1 cellular context compared by ENCODE assay signal in genomic region chrX:119574394-119575266, GRCh38.
A peak's percentile ranks its signal among the peaks of the same experiment; 100 is the strongest.
TF ChIP-seq lines count a peak whose summit lies in the region.

Gene UBE2A, plus strand, starts transcription at chrX:119574563. Its CDS starts 149 bp downstream, at chrX:119574712.

TF ChIP-seq in HEK293, 187 proteins besides CTCF, POLR2A, EP300 and RAD21 (continued from another document and continues in another):
- TF ChIP-seq ZBTB10 (tag by site-specific recombination; IDR thresholded peaks at IDR 0.05) (peak; percentile 91), ZNF157 (tag by site-specific recombination; IDR thresholded peaks at IDR 0.05) (no peak), ZNF518A (tag by site-specific recombination; conservative IDR thresholded peaks at IDR 0.05; ENCODE audit: low read depth) (no peak), ZNF140 (tag by site-specific recombination; IDR thresholded peaks at IDR 0.05) (no peak), ZNF398 (tag by site-specific recombination; IDR thresholded peaks at IDR 0.05) (no peak), SCRT2 (tag by site-specific recombination; IDR thresholded peaks at IDR 0.05) (no peak), ZBTB8A (tag by site-specific recombination; IDR thresholded peaks at IDR 0.05) (peak; percentile 77), ZNF146 (tag by site-specific recombination; IDR thresholded peaks at IDR 0.05) (no peak), ZNF777 (tag by site-specific recombination; IDR thresholded peaks at IDR 0.05; ENCODE audit: borderline replicate concordance) (peak; percentile 65; the same call in 1 of the 2 replicates), KLF16 (tag by site-specific recombination; IDR thresholded peaks at IDR 0.05) (peak; percentile 58; the same call in 1 of the 2 replicates), ZNF785 (tag by site-specific recombination; IDR thresholded peaks at IDR 0.05) (no peak), GLIS2 (tag by site-specific recombination; IDR thresholded peaks at IDR 0.05) (peak; percentile 80), SP3 (tag by site-specific recombination; IDR thresholded peaks at IDR 0.05) (peak; percentile 81), ZNF302 (tag by site-specific recombination; IDR thresholded peaks at IDR 0.05; ENCODE audit: low read depth) (no peak), ZNF664 (tag by site-specific recombination; IDR thresholded peaks at IDR 0.05) (no peak), EGR2 (tag by site-specific recombination; IDR thresholded peaks at IDR 0.05; ENCODE audit: low read depth) (no peak; the same call in 1 of the 2 replicates), ZNF830 (tag by site-specific recombination; IDR thresholded peaks at IDR 0.05; ENCODE audit: low read depth) (no peak), ZNF654 (tag by site-specific recombination; IDR thresholded peaks at IDR 0.05; ENCODE audit: low read depth) (no peak), PRDM6 (tag by site-specific recombination; IDR thresholded peaks at IDR 0.05) (peak; percentile 12; the same call in 1 of the 2 replicates), ZNF354C (tag by site-specific recombination; IDR thresholded peaks at IDR 0.05; ENCODE audit: borderline replicate concordance, low read depth) (no peak), ZNF423 (tag by site-specific recombination; IDR thresholded peaks at IDR 0.05) (0 out of 2 replicates have a peak, but pooled peaks have one; percentile 18), ZFHX2 (tag by site-specific recombination; conservative IDR thresholded peaks at IDR 0.05) (0 out of 2 replicates have a peak, but pooled peaks have one; percentile 4), ZSCAN30 (tag by site-specific recombination; IDR thresholded peaks at IDR 0.05) (no peak), ZNF692 (tag by site-specific recombination; IDR thresholded peaks at IDR 0.05) (no peak; the same call in none of the 2 replicates), ZNF169 (tag by site-specific recombination; IDR thresholded peaks at IDR 0.05) (no peak), PRDM1 (tag by site-specific recombination; IDR thresholded peaks at IDR 0.05) (peak; percentile 77), ZNF19 (tag by site-specific recombination; IDR thresholded peaks at IDR 0.05; ENCODE audit: low read depth) (no peak), HOXA7 (CRISPR knock-in tag; IDR thresholded peaks at IDR 0.05; ENCODE audit: borderline replicate concordance) (no peak), ZNF701 (tag by site-specific recombination; IDR thresholded peaks at IDR 0.05) (no peak), ZNF449 (tag by site-specific recombination; IDR thresholded peaks at IDR 0.05) (no peak), SETDB1 (IDR thresholded peaks at IDR 0.05; ENCODE audit: insufficient read length, low read length) (no peak), MZF1 (tag by site-specific recombination; IDR thresholded peaks at IDR 0.05; ENCODE audit: borderline replicate concordance) (no peak), ZSCAN18 (tag by site-specific recombination; IDR thresholded peaks at IDR 0.05) (no peak), OVOL3 (tag by site-specific recombination; IDR thresholded peaks at IDR 0.05) (no peak), ZNF596 (tag by site-specific recombination; IDR thresholded peaks at IDR 0.05) (no peak), ZBTB17 (tag by site-specific recombination; IDR thresholded peaks at IDR 0.05) (peak; percentile 97), ZNF114 (tag by site-specific recombination; IDR thresholded peaks at IDR 0.05) (no peak), ZBTB48 (tag by site-specific recombination; IDR thresholded peaks at IDR 0.05) (no peak), ZNF580 (tag by site-specific recombination; IDR thresholded peaks at IDR 0.05) (peak; percentile 68; the same call in 1 of the 2 replicates), ZNF311 (tag by site-specific recombination; IDR thresholded peaks at IDR 0.05; ENCODE audit: borderline replicate concordance) (no peak), SCRT1 (tag by site-specific recombination; IDR thresholded peaks at IDR 0.05; ENCODE audit: borderline replicate concordance) (no peak), ZNF133 (tag by site-specific recombination; IDR thresholded peaks at IDR 0.05) (no peak), ZSCAN4 (tag by site-specific recombination; IDR thresholded peaks at IDR 0.05) (peak; percentile 20; the same call in 1 of the 2 replicates), ZFP41 (tag by site-specific recombination; IDR thresholded peaks at IDR 0.05; ENCODE audit: borderline replicate concordance) (no peak), ZNF514 (tag by site-specific recombination; IDR thresholded peaks at IDR 0.05) (no peak), ZXDB (tag by site-specific recombination; IDR thresholded peaks at IDR 0.05) (peak; percentile 45), TCF7L2 (IDR thresholded peaks at IDR 0.05; ENCODE audit: borderline replicate concordance, low read depth, low read length) (no peak)
